Comparison of ENCODE assay signal across 8 cellular contexts in the genomic region with DNA sequence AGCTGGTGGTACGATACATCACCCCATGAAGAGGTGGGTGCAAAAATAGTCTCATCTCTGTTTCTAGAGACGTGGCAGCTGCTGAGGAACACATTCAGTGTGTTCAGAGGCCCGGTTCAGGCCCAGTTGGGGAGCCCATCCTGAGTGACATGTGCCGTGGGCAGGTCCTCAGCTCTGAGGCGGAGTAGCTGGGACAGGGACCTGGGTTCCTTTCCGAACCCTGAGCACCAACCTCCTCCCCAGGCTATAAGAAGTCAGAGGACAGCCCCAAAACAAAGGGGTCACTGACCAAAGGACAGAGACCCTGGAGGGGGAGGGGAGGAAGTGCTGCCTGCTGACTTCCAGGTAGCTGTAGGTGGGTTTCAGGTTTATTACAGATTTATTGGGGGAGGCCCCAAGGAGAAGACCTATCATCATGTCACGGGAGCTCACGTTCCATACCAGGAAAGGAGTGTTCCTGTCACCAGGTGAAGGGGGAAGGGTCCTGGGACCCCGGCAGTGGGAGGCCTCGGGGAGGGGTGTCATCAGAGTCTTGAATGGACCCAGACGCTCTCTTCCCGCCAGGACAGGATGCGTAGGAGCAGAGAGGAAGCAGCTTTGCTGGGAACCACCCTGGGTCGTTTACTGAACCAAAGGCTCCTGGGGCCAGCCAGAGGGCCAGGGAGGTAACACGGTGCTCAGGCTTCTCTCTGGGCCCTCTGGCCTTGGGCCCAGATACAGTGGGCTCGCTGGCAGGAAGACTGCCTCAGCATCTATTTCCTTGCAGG. TPM values are rescaled to one million over a fixed set of nuclear protein-coding genes. Genes with fewer than 3 reads are reported as not detected.
DNase-seq lines count a peak whose midpoint lies in the region; ATAC-seq and TF ChIP-seq lines count a peak whose summit lies in the region.

No MANE protein-coding gene starts in this region.

- intact Hi-C loops in thyroid gland (cut with DNase I) = loop anchor here (2.0 to 10.0 kb wide), 2 partner anchors 113 to 407 kb away; partner anchors contain the start of genes MLKL and ZNRF1

- TF ChIP-seq POLR2A in thyroid gland (IDR thresholded peaks at IDR 0.05) = no peak

- peaks cover 56% of the 10 kb centered on the region for H3K4me1 Mint-ChIP-seq in activated T-cell treated with anti-CD3 and anti-CD28 coated beads, Interleukin-2, amount 50 U/mL, for 24 hours (ENCODE audit: low read depth)

- peaks cover 16% of the 10 kb centered on the region for H3K27me3 Mint-ChIP-seq in activated T-cell treated with anti-CD3 and anti-CD28 coated beads, Interleukin-2, amount 50 U/mL, for 24 hours

- no peak for DNase-seq in activated T-cell treated with anti-CD3 and anti-CD28 coated beads, Interleukin-2, amount 50 U/mL, for 24 hours
- DNase-seq in activated T-cell treated with anti-CD3 and anti-CD28 coated beads for 4 hours (no peak), RWPE2 (ENCODE audit: low spot score) (no peak), right atrium auricular region (ENCODE audit: low spot score) (no peak), thyroid gland (no peak), KG1 (lab: John Stamatoyannopoulos, UW) (no peak), NCI-H2081 treated with DMSO at 0.1 percent for 48 hours (lab: John Stamatoyannopoulos, UW) (no peak), NCI-H69 (lab: John Stamatoyannopoulos, UW) (no peak)

- H3K4me3 ChIP-seq in RWPE2 (ENCODE audit: severe bottlenecking) = no peak overlapping the region
- H3K4me3 ChIP-seq in right atrium auricular region = no peak overlapping the region
- H3K4me3 ChIP-seq in thyroid gland (replicated peaks in 1 of 3) = no peak overlapping the region

- H3K4me1 ChIP-seq in RWPE2 (ENCODE audit: insufficient read depth, poor library complexity, severe bottlenecking) (peaks cover 31% of the 10 kb centered on the region), right atrium auricular region (peaks cover 0 to 79% of the 10 kb centered on the region in 2 donors), thyroid gland (peaks cover 54 to 71% of the 10 kb centered on the region in 2 donors)

- H3K27me3 ChIP-seq in RWPE2 (ENCODE audit: insufficient read depth, poor library complexity, severe bottlenecking) (no peaks in the 10 kb centered on the region), right atrium auricular region (no peaks in the 10 kb centered on the region), thyroid gland (no peaks in the 10 kb centered on the region)

- H3K9me3 Mint-ChIP-seq in activated T-cell treated with anti-CD3 and anti-CD28 coated beads, Interleukin-2, amount 50 U/mL, for 24 hours = no peaks in the 10 kb centered on the region

- ATAC-seq in RWPE2 (ENCODE audit: low read depth) = no peak

- H3K4me3 Mint-ChIP-seq in activated T-cell treated with anti-CD3 and anti-CD28 coated beads, Interleukin-2, amount 50 U/mL, for 24 hours = peak overlapping the region; percentile 79

- H3K36me3 Mint-ChIP-seq in activated T-cell treated with anti-CD3 and anti-CD28 coated beads, Interleukin-2, amount 50 U/mL, for 24 hours (ENCODE audit: low read depth) = peaks cover 8% of the 10 kb centered on the region

- H3K27ac ChIP-seq in RWPE2 (ENCODE audit: poor library complexity, severe bottlenecking) (peak overlapping the region; percentile 89), right atrium auricular region (peak overlapping the region; percentile 82 to 90), thyroid gland (peak overlapping the region; percentile 82 to 93 (median 91))

- WGBS in thyroid gland, 2 donors = 41 to 64% methylated on average over 11 to 14 of the region's 16 CpGs

- TF ChIP-seq CTCF in RWPE2 (IDR thresholded peaks at IDR 0.05; ENCODE audit: poor library complexity, severe bottlenecking) (peak; percentile 62), right atrium auricular region (IDR thresholded peaks at IDR 0.05) (no peak), thyroid gland (IDR thresholded peaks at IDR 0.05) (no peak)

- H3K27ac Mint-ChIP-seq in activated T-cell treated with anti-CD3 and anti-CD28 coated beads, Interleukin-2, amount 50 U/mL, for 24 hours = peak overlapping the region; percentile 91

- H3K36me3 ChIP-seq in RWPE2 (ENCODE audit: low read depth) (no peaks in the 10 kb centered on the region), right atrium auricular region (no peaks in the 10 kb centered on the region), thyroid gland (no peaks in the 10 kb centered on the region)

- H3K9me3 ChIP-seq in RWPE2 (ENCODE audit: severe bottlenecking) (no peaks in the 10 kb centered on the region), right atrium auricular region (no peaks in the 10 kb centered on the region), thyroid gland (no peaks in the 10 kb centered on the region)

RNA-seq across cellular contexts. Expression of gene LDHD, which starts 4.9 kb away (rescaled TPM):
- total RNA-seq in right atrium auricular region = 10 to 100 TPM; 28.8 to 65.6 TPM
- total RNA-seq in thyroid gland = 10 to 100 TPM; 10.2 to 41.3 (median 26.3) TPM

RNA-seq across cellular contexts. Expression of gene ZFP1, which starts 36.6 kb away (rescaled TPM):
- 1 to 10 TPM; 8.6 to 8.8 TPM for total RNA-seq in right atrium auricular region
- 10 to 100 TPM; 16.8 to 43.3 (median 21.1) TPM for total RNA-seq in thyroid gland
